ENCODE assay signal across 12 cellular contexts in genomic region chr22:24140357-24140756, GRCh38. TPM values are rescaled to one million over a fixed set of nuclear protein-coding genes. Genes with fewer than 3 reads are reported as not detected.
DNase-seq lines count a peak whose midpoint lies in the region; FAIRE-seq and TF ChIP-seq lines count a peak whose summit lies in the region.
"Had no signal": no experiment of that assay in that cellular context is flagged by ENCODE, and none has a peak within 500 bp of the region (broad histone marks: within the 10 kb centered on the region; RNA-seq: fewer than 3 reads in every experiment).

No MANE protein-coding gene starts in this region.

- POLR2A ChIA-PET in A673 (lab: Charles Lee; ENCODE audit: low non-redundant PET): no interaction called here

- peak overlapping the region in 2 of 4 donors; percentile 32 to 33 for H3K4me3 Mint-ChIP-seq in IgD-negative memory B cell

- DNase-seq in AML-193 (lab: John Stamatoyannopoulos, UW): peak; percentile 61 to 63
- no peak for DNase-seq in bronchial epithelial cell (ENCODE audit: low read depth)
- no peak for DNase-seq in A673 (ENCODE audit: low spot score)
- DNase-seq in GM19239 (ENCODE audit: insufficient read length, low spot score): no peak
- no peak for DNase-seq in NCI-H2107 (lab: John Stamatoyannopoulos, UW)
- no peak for DNase-seq in effector CD4-positive, alpha-beta T cell
- DNase-seq: brain microvascular endothelial cell, foreskin melanocyte had no signal

- no peak overlapping the region for H3K9ac ChIP-seq in mucosa of rectum (ENCODE audit: low read depth in 1 of 2, low read length in 2 of 2)

- peaks cover 16 to 39% (median 24%) of the 10 kb centered on the region in 3 donors for H3K4me1 Mint-ChIP-seq in IgD-negative memory B cell

- no peaks in the 10 kb centered on the region for H3K27me3 Mint-ChIP-seq in IgD-negative memory B cell

- no peaks in the 10 kb centered on the region for H3K9me3 Mint-ChIP-seq in IgD-negative memory B cell

- peaks cover 1% of the 10 kb centered on the region for H3K36me3 Mint-ChIP-seq in IgD-negative memory B cell

- CTCF ChIA-PET in A673 (lab: Charles Lee): no interaction called here

- H3K27ac Mint-ChIP-seq in IgD-negative memory B cell: peak overlapping the region in 2 of 3 donors; percentile 51 to 59

- H3K4me1 ChIP-seq in mucosa of rectum (ENCODE audit: control insufficient read depth in 2 of 2, insufficient read depth in 2 of 2, low read length in 2 of 2): peaks cover 13 to 23% of the 10 kb centered on the region in 2 donors
- H3K4me1 ChIP-seq in A673 (ENCODE audit: insufficient read depth, low read length, poor library complexity, severe bottlenecking): no peaks in the 10 kb centered on the region

- FAIRE-seq in bronchial epithelial cell (lab: Jason Lieb, UNC) (peak; percentile 89), GM19239 (lab: Jason Lieb, UNC) (no peak)
- FAIRE-seq: H54 had no signal

- H3K36me3 ChIP-seq in bronchial epithelial cell (ENCODE audit: control insufficient read depth, insufficient read depth, low read length) (peaks cover 1% of the 10 kb centered on the region), mucosa of rectum (ENCODE audit: control insufficient read depth in 2 of 2, insufficient read depth in 2 of 2, low read length in 2 of 2) (peaks cover 8 to 24% of the 10 kb centered on the region in 2 donors), A673 (ENCODE audit: insufficient read depth, low read length, poor library complexity, severe bottlenecking) (peaks cover 3% of the 10 kb centered on the region)
- H3K36me3 ChIP-seq: brain microvascular endothelial cell had no signal

- H3K4me3 ChIP-seq in bronchial epithelial cell (ENCODE audit: low read depth, low read length) (no peak overlapping the region), mucosa of rectum (ENCODE audit: low read length in 2 of 2) (no peak overlapping the region), A673 (ENCODE audit: low read depth, low read length, poor library complexity, severe bottlenecking) (no peak overlapping the region)
- H3K4me3 ChIP-seq: SJSA1 had no signal

- BruUV-seq in A673 (replicated peaks; lab: Mats Ljungman, UMichigan): no TSS peak

- H3K27me3 ChIP-seq in bronchial epithelial cell (ENCODE audit: control insufficient read depth, insufficient read depth, low read length): no peaks in the 10 kb centered on the region
- no peaks in the 10 kb centered on the region for H3K27me3 ChIP-seq in mucosa of rectum (ENCODE audit: control insufficient read depth in 2 of 2, insufficient read depth in 2 of 2, low read length in 2 of 2)
- no peaks in the 10 kb centered on the region for H3K27me3 ChIP-seq in A673 (replicated peaks; ENCODE audit: insufficient read depth, low read depth, low read length, poor library complexity)
- H3K27me3 ChIP-seq: brain microvascular endothelial cell, SJSA1 had no signal

- intact Hi-C loops in A673 (cut with micrococcal nuclease; ENCODE audit: unreplicated experiment): no loop called here

- TF ChIP-seq CTCF in bronchial epithelial cell (IDR thresholded peaks at IDR 0.05; ENCODE audit: insufficient read depth, low read length, severe bottlenecking) (no peak), A673 (conservative IDR thresholded peaks at IDR 0.05; ENCODE audit: low read depth, low read length) (no peak)

- H3K27ac ChIP-seq in mucosa of rectum (ENCODE audit: low read depth in 2 of 2, low read length in 2 of 2): peak overlapping the region; percentile 28 to 39
- H3K27ac ChIP-seq in A673 (ENCODE audit: low read depth, low read length, poor library complexity, severe bottlenecking): no peak overlapping the region
- H3K27ac ChIP-seq: brain microvascular endothelial cell, SJSA1 had no signal

- H3K9me3 ChIP-seq in mucosa of rectum (ENCODE audit: control insufficient read depth in 2 of 2, low read length in 2 of 2) (no peaks in the 10 kb centered on the region), A673 (ENCODE audit: low read depth, low read length, poor library complexity, severe bottlenecking) (no peaks in the 10 kb centered on the region)
- H3K9me3 ChIP-seq: SJSA1 had no signal

RNA-seq across cellular contexts. Expression of gene SUSD2, which starts 40.9 kb away (rescaled TPM):
- not detected for polyA plus RNA-seq in IgD-negative memory B cell
- total RNA-seq in bronchial epithelial cell (under 0.01 and 0.13 TPM in 2 replicates), A673 (2021) (0.94 and 1.3 TPM in 2 replicates)

Comparison
In these comparisons a context has a peak if more than half of its experiments do, and no peak if none do; other contexts are left out.
1. DNase-seq: peak in AML-193 (2 of 2); none in bronchial epithelial cell (single experiment), A673 (single experiment), GM19239 (single experiment), NCI-H2107 (single experiment) and effector CD4-positive, alpha-beta T cell (single experiment).